8 cellular contexts compared by ENCODE assay signal in the genomic region with DNA sequence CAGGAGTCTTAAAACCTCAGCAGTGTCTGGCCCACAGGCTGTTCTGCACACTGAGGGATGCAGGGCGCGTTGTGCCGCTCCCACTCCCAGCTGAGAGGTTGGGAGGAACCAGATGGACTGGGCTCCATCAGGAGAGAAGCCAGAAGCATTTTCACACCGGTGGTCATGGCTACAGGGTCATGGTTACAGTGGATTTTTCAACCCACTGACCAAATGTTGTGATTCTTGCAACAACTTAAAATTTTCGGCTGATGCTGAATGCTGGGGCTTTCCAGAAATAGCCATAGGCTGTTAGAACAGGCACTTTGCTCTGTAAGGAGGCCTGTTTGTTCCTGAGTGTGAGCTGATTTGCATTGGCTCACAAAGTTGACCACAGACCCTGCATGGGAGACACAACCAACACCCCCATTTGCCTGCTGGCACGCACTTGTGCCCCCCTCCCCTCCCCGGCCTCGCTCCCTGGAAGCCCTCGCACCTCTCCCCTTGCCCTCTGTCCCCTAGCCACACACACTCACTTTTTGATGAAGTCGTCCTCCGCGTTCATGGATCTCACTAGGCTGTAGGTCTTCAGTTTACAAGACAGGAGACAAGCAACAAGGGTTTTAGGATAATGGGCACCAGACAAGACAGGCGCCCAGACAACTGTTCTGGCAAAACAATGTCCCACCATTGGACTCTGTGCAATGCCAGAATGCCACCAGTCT. TPM values are rescaled to one million over a fixed set of nuclear protein-coding genes. Genes with fewer than 3 reads are reported as not detected.
DNase-seq lines count a peak whose midpoint lies in the region; ATAC-seq and TF ChIP-seq lines count a peak whose summit lies in the region.

No MANE protein-coding gene starts in this region.

- no peak for TF ChIP-seq CTCF in GM10248 (IDR thresholded peaks at IDR 0.05; ENCODE audit: control extremely low read depth, extremely low read depth, low read depth, missing control alignments)
- no peak for TF ChIP-seq CTCF in natural killer cell (IDR thresholded peaks at IDR 0.05)

- no peak overlapping the region for H3K27ac ChIP-seq in aorta (ENCODE audit: low read depth in 1 of 2, low read length in 2 of 2)

- 87 to 89% methylated on average over 13 of the region's 13 CpGs for WGBS in aorta, 2 donors

- no peak overlapping the region for H3K4me3 ChIP-seq in aorta (ENCODE audit: low read length in 2 of 2)

- peaks cover 0 to 9% of the 10 kb centered on the region in 2 donors for H3K4me1 ChIP-seq in aorta (ENCODE audit: control insufficient read depth in 1 of 2, insufficient read depth in 2 of 2, low read length in 2 of 2)

- intact Hi-C loops in natural killer cell (cut with micrococcal nuclease): loop anchor here (1.0 to 5.0 kb wide), 4 partner anchors 28 to 1218 kb away; a partner anchor contains a TSS
- intact Hi-C loops in aorta (cut with DNase I): loop anchor here in 1 of 2 donors (5.0 kb wide), 2 partner anchors 37 to 52 kb away; no protein-coding TSS in a partner anchor

- POLR2A ChIA-PET in GM10248 (lab: Yijun Ruan, JAX): no interaction called here

- H3K4me3 Mint-ChIP-seq in activated naive CD8-positive, alpha-beta T cell: peak overlapping the region; percentile 77
- peak overlapping the region; percentile 95 for H3K4me3 Mint-ChIP-seq in natural killer cell

- H3K27me3 Mint-ChIP-seq in activated naive CD8-positive, alpha-beta T cell: no peaks in the 10 kb centered on the region
- H3K27me3 Mint-ChIP-seq in natural killer cell (ENCODE audit: low read depth in 2 of 2): no peaks in the 10 kb centered on the region

- H3K4me1 Mint-ChIP-seq in activated naive CD8-positive, alpha-beta T cell (ENCODE audit: low read depth): peaks cover 82% of the 10 kb centered on the region
- peaks cover 78% of the 10 kb centered on the region in 2 donors for H3K4me1 Mint-ChIP-seq in natural killer cell

- H3K36me3 ChIP-seq in aorta (ENCODE audit: control insufficient read depth in 1 of 2, insufficient read depth in 2 of 2, low read length in 1 of 2): no peaks in the 10 kb centered on the region

- H3K27ac Mint-ChIP-seq in activated naive CD8-positive, alpha-beta T cell: peak overlapping the region; percentile 92
- peak overlapping the region; percentile 93 to 94 for H3K27ac Mint-ChIP-seq in natural killer cell

- H3K9me3 ChIP-seq in aorta (ENCODE audit: control insufficient read depth, low read length): no peaks in the 10 kb centered on the region

- CTCF ChIA-PET in GM10248 (lab: Yijun Ruan, JAX): interaction anchor here (0.9 to 18.6 kb wide), 5 partner anchors 11 to 114 kb away, joined by 3 to 207 read pairs (median 3); no protein-coding TSS in a partner anchor

- H3K36me3 Mint-ChIP-seq in activated naive CD8-positive, alpha-beta T cell: no peaks in the 10 kb centered on the region
- no peaks in the 10 kb centered on the region for H3K36me3 Mint-ChIP-seq in natural killer cell

- no peaks in the 10 kb centered on the region for H3K9me3 Mint-ChIP-seq in activated naive CD8-positive, alpha-beta T cell (ENCODE audit: low read depth)
- H3K9me3 Mint-ChIP-seq in natural killer cell: no peaks in the 10 kb centered on the region

- DNase-seq in GM10248 (ENCODE audit: extremely low spot score) (peak; percentile 36), natural killer cell (no peak), aorta (no peak), NCI-H345 (lab: John Stamatoyannopoulos, UW) (no peak), EL (no peak), ecto neural progenitor cell (ENCODE audit: low spot score) (no peak)

- H3K27me3 ChIP-seq in aorta (ENCODE audit: control insufficient read depth in 1 of 2, insufficient read depth in 2 of 2, low read length in 1 of 2): no peaks in the 10 kb centered on the region

- ATAC-seq in HG02588 (IDR thresholded peaks at IDR 0.05; ENCODE audit: unreplicated experiment): peak; percentile 22
- ATAC-seq in natural killer cell: peak in 2 of 3 donors; percentile 10 to 17
- no peak for ATAC-seq in aorta (ENCODE audit: low FRiP score)

RNA-seq across cellular contexts. Expression of a gene that starts 3.4 kb away (rescaled TPM):
- total RNA-seq in natural killer cell: 100 to 1,000 TPM in 2 of 3 donors, 10 to 100 TPM in 1; 95.0 to 122 (median 118) TPM
- total RNA-seq in aorta: 10 to 100 TPM; 32.8 to 54.0 TPM
- 10 to 100 TPM in 1 of 2 donors, 1 to 10 TPM in 1; 4.4 to 13.3 TPM for polyA plus RNA-seq in aorta
